Comparison of ENCODE assay signal across 32 cellular contexts in genomic region chr7:157661611-157661975, GRCh38.
"Had no signal": no experiment of that assay in that cellular context is flagged by ENCODE, and none has a peak within 500 bp of the region (broad histone marks: within the 10 kb centered on the region; RNA-seq: fewer than 3 reads in every experiment).

No MANE protein-coding gene starts in this region.

- DNase-seq: activated CD4-positive, alpha-beta memory T cell treated with anti-CD3 and anti-CD28 coated beads for 36 hours; activated CD4-positive, alpha-beta T cell treated with anti-CD3 and anti-CD28 coated beads for 4 hours; activated CD4-positive, alpha-beta T cell treated with anti-CD3 and anti-CD28 coated beads, Interleukin-2, amount 50 U/mL, for 1 hour; activated CD8-positive, alpha-beta memory T cell treated with anti-CD3 and anti-CD28 coated beads, Interleukin-2, amount 50 U/mL, for 48 hours; activated gamma-delta T cell; activated naive CD4-positive, alpha-beta T cell treated with Interleukin-2 at 50 U/mL for 16 hours; activated naive CD8-positive, alpha-beta T cell treated with anti-CD3 and anti-CD28 coated beads, Interleukin-2, amount 10 ng/mL, durations not matched to agents 7 days and 5 days; activated T-cell treated with anti-CD3 and anti-CD28 coated beads, Interleukin-2, amount 50 U/mL, for 48 hours; amygdala; Kasumi-1; KBM-7; MG63; NCI-H1048; NCI-H1105 treated with DMSO at 0.1 percent for 48 hours; NCI-H1436; NCI-H1694; NCI-H1930; NCI-H345; NCI-H524 treated with DMSO at 0.1 percent for 48 hours; PC-3; RPMI8226; SHP77 treated with DMSO at 0.1 percent for 48 hours; SK-N-SH had no signal

- H3K36me3 ChIP-seq: ascending aorta, cardiac muscle cell, MG63, Peyer's patch, SJSA1 had no signal

- H3K27ac ChIP-seq: ascending aorta, cardiac muscle cell, Peyer's patch, SJSA1 had no signal

- H3K36me3 Mint-ChIP-seq: activated CD4-positive, alpha-beta memory T cell treated with anti-CD3 and anti-CD28 coated beads for 36 hours; activated naive CD4-positive, alpha-beta T cell treated with anti-CD3 and anti-CD28 coated beads, Interleukin-2, amount 50 U/mL, for 24 hours; activated naive CD8-positive, alpha-beta T cell treated with anti-CD3 and anti-CD28 coated beads, Interleukin-2, amount 10 ng/mL, durations not matched to agents 7 days and 5 days had no signal

- H3K27me3 ChIP-seq: ascending aorta, cardiac muscle cell, MG63, Peyer's patch, SJSA1 had no signal

- H3K4me1 Mint-ChIP-seq: WTC11 had no signal

- H3K4me3 Mint-ChIP-seq: activated CD4-positive, alpha-beta memory T cell treated with anti-CD3 and anti-CD28 coated beads for 36 hours; activated naive CD4-positive, alpha-beta T cell treated with anti-CD3 and anti-CD28 coated beads, Interleukin-2, amount 50 U/mL, for 24 hours; activated naive CD8-positive, alpha-beta T cell treated with anti-CD3 and anti-CD28 coated beads, Interleukin-2, amount 10 ng/mL, durations not matched to agents 7 days and 5 days; T-helper 1 cell treated with Interleukin-12 subunit alpha and Interleukin-12 subunit beta and Interleukin-4 antibody, amounts not matched to agents 30 μg/mL and 1 μg/mL, for 36 hours; T-helper 2 cell treated with Interferon-gamma antibody and Interleukin-4, amounts not matched to agents 5 μg/mL and 100 μg/mL, for 36 hours; WTC11 had no signal

- H3K4me3 ChIP-seq: ascending aorta, cardiac muscle cell, MG63, Peyer's patch, SJSA1 had no signal

- ATAC-seq: activated CD4-positive, CD25-positive, alpha-beta regulatory T cell treated with anti-CD3 and anti-CD28 coated beads, Interleukin-2, amount 50 U/mL, for 24 hours; PC-3; WTC11 had no signal

- H3K27me3 Mint-ChIP-seq: activated CD4-positive, alpha-beta memory T cell treated with anti-CD3 and anti-CD28 coated beads for 36 hours; activated naive CD4-positive, alpha-beta T cell treated with anti-CD3 and anti-CD28 coated beads, Interleukin-2, amount 50 U/mL, for 24 hours; activated naive CD8-positive, alpha-beta T cell treated with anti-CD3 and anti-CD28 coated beads, Interleukin-2, amount 10 ng/mL, durations not matched to agents 7 days and 5 days had no signal

- H3K4me2 ChIP-seq: SK-N-SH had no signal

- H3K9me2 ChIP-seq: SK-N-SH had no signal

- H3K9me3 ChIP-seq: ascending aorta, MG63, Peyer's patch, SK-N-SH had no signal

- H3K9me3 Mint-ChIP-seq: activated CD4-positive, alpha-beta memory T cell treated with anti-CD3 and anti-CD28 coated beads for 36 hours; activated naive CD4-positive, alpha-beta T cell treated with anti-CD3 and anti-CD28 coated beads, Interleukin-2, amount 50 U/mL, for 24 hours; activated naive CD8-positive, alpha-beta T cell treated with anti-CD3 and anti-CD28 coated beads, Interleukin-2, amount 10 ng/mL, durations not matched to agents 7 days and 5 days; T-helper 1 cell treated with Interleukin-12 subunit alpha and Interleukin-12 subunit beta and Interleukin-4 antibody, amounts not matched to agents 30 μg/mL and 1 μg/mL, for 36 hours; T-helper 2 cell treated with Interferon-gamma antibody and Interleukin-4, amounts not matched to agents 5 μg/mL and 100 μg/mL, for 36 hours had no signal

- H3K9ac ChIP-seq: SK-N-SH had no signal

- H3K4me1 ChIP-seq: ascending aorta, Peyer's patch had no signal

- H3K27ac Mint-ChIP-seq: activated CD4-positive, alpha-beta memory T cell treated with anti-CD3 and anti-CD28 coated beads for 36 hours; activated naive CD8-positive, alpha-beta T cell treated with anti-CD3 and anti-CD28 coated beads, Interleukin-2, amount 10 ng/mL, durations not matched to agents 7 days and 5 days; T-helper 1 cell treated with Interleukin-12 subunit alpha and Interleukin-12 subunit beta and Interleukin-4 antibody, amounts not matched to agents 30 μg/mL and 1 μg/mL, for 36 hours; T-helper 2 cell treated with Interferon-gamma antibody and Interleukin-4, amounts not matched to agents 5 μg/mL and 100 μg/mL, for 36 hours; WTC11 had no signal
